In the genomic region with DNA sequence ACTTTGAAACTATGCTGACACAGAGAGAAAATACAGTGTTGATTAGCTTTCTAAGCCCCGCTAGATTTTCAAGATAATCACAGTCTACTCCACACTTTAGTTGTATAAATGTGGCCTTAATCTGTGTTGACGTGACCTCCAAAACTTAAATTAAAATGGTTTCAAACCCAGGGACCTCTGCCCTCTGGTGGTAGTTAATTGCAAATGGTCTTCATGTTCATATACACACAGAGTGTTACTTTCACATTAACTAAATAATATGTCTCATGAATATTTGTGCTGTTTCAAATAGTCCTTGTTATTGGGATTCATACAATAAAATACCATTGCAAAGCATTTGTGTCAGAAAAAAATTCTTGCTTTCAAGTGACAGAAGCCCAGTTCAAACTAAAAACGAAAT, we compare ENCODE assay signal across 1 cellular context.
TF ChIP-seq lines count a peak whose summit lies in the region.

No MANE protein-coding gene starts in this region.

TF ChIP-seq in HepG2, 621 proteins besides CTCF, POLR2A, EP300 and RAD21 (continued from another document):
- TF ChIP-seq, protein P1, sequence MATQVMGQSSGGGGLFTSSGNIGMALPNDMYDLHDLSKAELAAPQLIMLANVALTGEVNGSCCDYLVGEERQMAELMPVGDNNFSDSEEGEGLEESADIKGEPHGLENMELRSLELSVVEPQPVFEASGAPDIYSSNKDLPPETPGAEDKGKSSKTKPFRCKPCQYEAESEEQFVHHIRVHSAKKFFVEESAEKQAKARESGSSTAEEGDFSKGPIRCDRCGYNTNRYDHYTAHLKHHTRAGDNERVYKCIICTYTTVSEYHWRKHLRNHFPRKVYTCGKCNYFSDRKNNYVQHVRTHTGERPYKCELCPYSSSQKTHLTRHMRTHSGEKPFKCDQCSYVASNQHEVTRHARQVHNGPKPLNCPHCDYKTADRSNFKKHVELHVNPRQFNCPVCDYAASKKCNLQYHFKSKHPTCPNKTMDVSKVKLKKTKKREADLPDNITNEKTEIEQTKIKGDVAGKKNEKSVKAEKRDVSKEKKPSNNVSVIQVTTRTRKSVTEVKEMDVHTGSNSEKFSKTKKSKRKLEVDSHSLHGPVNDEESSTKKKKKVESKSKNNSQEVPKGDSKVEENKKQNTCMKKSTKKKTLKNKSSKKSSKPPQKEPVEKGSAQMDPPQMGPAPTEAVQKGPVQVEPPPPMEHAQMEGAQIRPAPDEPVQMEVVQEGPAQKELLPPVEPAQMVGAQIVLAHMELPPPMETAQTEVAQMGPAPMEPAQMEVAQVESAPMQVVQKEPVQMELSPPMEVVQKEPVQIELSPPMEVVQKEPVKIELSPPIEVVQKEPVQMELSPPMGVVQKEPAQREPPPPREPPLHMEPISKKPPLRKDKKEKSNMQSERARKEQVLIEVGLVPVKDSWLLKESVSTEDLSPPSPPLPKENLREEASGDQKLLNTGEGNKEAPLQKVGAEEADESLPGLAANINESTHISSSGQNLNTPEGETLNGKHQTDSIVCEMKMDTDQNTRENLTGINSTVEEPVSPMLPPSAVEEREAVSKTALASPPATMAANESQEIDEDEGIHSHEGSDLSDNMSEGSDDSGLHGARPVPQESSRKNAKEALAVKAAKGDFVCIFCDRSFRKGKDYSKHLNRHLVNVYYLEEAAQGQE (IDR thresholded peaks at IDR 0.05; ENCODE audit: borderline replicate concordance in 1 of 2, low read depth in 1 of 2, low read length in 2 of 2) = no peak
- TF ChIP-seq NAIF1 (CRISPR knock-in tag; IDR thresholded peaks at IDR 0.05; ENCODE audit: borderline replicate concordance) (no peak), STAG1 (CRISPR knock-in tag; IDR thresholded peaks at IDR 0.05) (no peak), PAWR (CRISPR knock-in tag; IDR thresholded peaks at IDR 0.05; ENCODE audit: borderline replicate concordance) (no peak)
